In genomic region chr7:74586258-74587200, GRCh38 we compare ENCODE assay signal across 1 cellular context.
TF ChIP-seq lines count a peak whose summit lies in the region.

No MANE protein-coding gene starts in this region.

TF ChIP-seq in HepG2, 621 proteins besides CTCF, POLR2A, EP300 and RAD21 (continued from another document):
- TF ChIP-seq ZNF503 (CRISPR knock-in tag; IDR thresholded peaks at IDR 0.05), result no peak
- TF ChIP-seq PBX3 (CRISPR knock-in tag; IDR thresholded peaks at IDR 0.05; ENCODE audit: borderline replicate concordance), result no peak
- no peak for TF ChIP-seq ZNF644 (CRISPR knock-in tag; IDR thresholded peaks at IDR 0.05; ENCODE audit: low read depth)
- TF ChIP-seq MXD3 (CRISPR knock-in tag; IDR thresholded peaks at IDR 0.05), result no peak
- TF ChIP-seq ETS1 (CRISPR knock-in tag; IDR thresholded peaks at IDR 0.05), result no peak
- no peak for TF ChIP-seq NPAS2 (CRISPR knock-in tag; IDR thresholded peaks at IDR 0.05; ENCODE audit: borderline replicate concordance)
- TF ChIP-seq ZFY (CRISPR knock-in tag; IDR thresholded peaks at IDR 0.05), result no peak
- no peak for TF ChIP-seq HDAC2 (CRISPR knock-in tag; IDR thresholded peaks at IDR 0.05)
- TF ChIP-seq XRCC5 (optimal IDR thresholded peaks at IDR 0.05; ENCODE audit: low read length), result no peak
- no peak for TF ChIP-seq PHF20 (CRISPR knock-in tag; IDR thresholded peaks at IDR 0.05)
- TF ChIP-seq SCMH1 (CRISPR knock-in tag; IDR thresholded peaks at IDR 0.05; ENCODE audit: borderline replicate concordance), result no peak
- no peak for TF ChIP-seq ZNF792 (CRISPR knock-in tag; IDR thresholded peaks at IDR 0.05)
- no peak for TF ChIP-seq ZBTB33 (CRISPR knock-in tag; IDR thresholded peaks at IDR 0.05)
- no peak for TF ChIP-seq ZFP36 (IDR thresholded peaks at IDR 0.05; ENCODE audit: borderline replicate concordance, low read depth, low read length, partially characterized antibody)
- TF ChIP-seq MTERF4 (CRISPR knock-in tag; IDR thresholded peaks at IDR 0.05), result no peak
